In the genomic region with DNA sequence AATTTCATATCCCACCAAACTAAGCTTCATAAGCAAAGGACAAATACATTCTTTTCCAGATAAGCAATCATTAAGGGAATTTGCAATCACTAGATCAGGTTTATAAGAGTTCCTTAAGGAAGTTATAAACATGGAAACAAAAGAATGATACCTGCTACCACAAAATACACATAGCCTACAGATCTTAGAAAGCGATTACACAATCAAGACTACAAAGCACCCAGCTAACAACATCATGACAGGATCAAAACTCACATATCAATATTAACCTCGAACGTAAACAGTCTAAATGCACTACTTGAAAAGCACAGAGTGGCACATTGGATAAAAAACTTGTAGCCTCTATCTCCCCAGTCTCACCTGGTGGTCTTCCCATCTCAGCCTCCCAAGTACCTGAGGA, we compare ENCODE assay signal across 33 cellular contexts.
"Had no signal": no experiment of that assay in that cellular context is flagged by ENCODE, and none has a peak within 500 bp of the region (broad histone marks: within the 10 kb centered on the region; RNA-seq: fewer than 3 reads in every experiment).

No MANE protein-coding gene starts in this region.

- H3K27ac ChIP-seq: adrenal gland, body of pancreas, brain microvascular endothelial cell, breast epithelium, VCaP had no signal

- H3K27me3 ChIP-seq: adrenal gland, body of pancreas, brain microvascular endothelial cell, breast epithelium had no signal

- H3K4me1 ChIP-seq: adrenal gland, body of pancreas, breast epithelium had no signal

- FAIRE-seq: astrocyte, TTC549 had no signal

- H3K9me3 ChIP-seq: adrenal gland, body of pancreas had no signal

- H3K36me3 ChIP-seq: adrenal gland, brain microvascular endothelial cell, breast epithelium had no signal

- ATAC-seq: activated CD8-positive, alpha-beta T cell treated with anti-CD3 and anti-CD28 coated beads for 36 hours; activated naive CD4-positive, alpha-beta T cell treated with anti-CD3 and anti-CD28 coated beads, Interleukin-2, amount 50 U/mL, for 72 hours; activated T-cell treated with anti-CD3 and anti-CD28 coated beads, Interleukin-2, amount 50 U/mL, for 4 hours; activated T-cell treated with anti-CD3 and anti-CD28 coated beads, Interleukin-2, amount 50 U/mL, for 72 hours; activated T-helper 17 cell treated with anti-CD3 and anti-CD28 coated beads, Interleukin-2, amount 50 U/mL, for 72 hours; body of pancreas had no signal

- H3K4me3 ChIP-seq: adrenal gland, body of pancreas, breast epithelium had no signal

- DNase-seq: activated B cell treated with CpG ODN at 0.5 μM for 24 hours; activated CD4-positive, alpha-beta memory T cell treated with anti-CD3 and anti-CD28 coated beads for 36 hours; activated CD4-positive, alpha-beta T cell treated with anti-CD3 and anti-CD28 coated beads for 4 hours; activated CD4-positive, alpha-beta T cell treated with anti-CD3 and anti-CD28 coated beads, Interleukin-2, amount 10 ng/mL, durations not matched to agents 24 days and 14 days; activated CD4-positive, alpha-beta T cell treated with anti-CD3 and anti-CD28 coated beads, Interleukin-2, amount 50 U/mL, for 1 hour; activated CD4-positive, alpha-beta T cell treated with anti-CD3 and anti-CD28 coated beads, Interleukin-2, amount 50 U/mL, for 4 hours; activated CD4-positive, CD25-positive, alpha-beta regulatory T cell treated with anti-CD3 and anti-CD28 coated beads, Interleukin-2, amount 50 U/mL, for 72 hours; activated CD8-positive, alpha-beta memory T cell treated with anti-CD3 and anti-CD28 coated beads, Interleukin-2, amount 50 U/mL, for 4 hours; activated CD8-positive, alpha-beta T cell treated with anti-CD3 and anti-CD28 coated beads for 36 hours; activated effector memory CD4-positive, alpha-beta T cell treated with anti-CD3 and anti-CD28 coated beads, Interleukin-2, amount 50 U/mL, for 16 hours; activated gamma-delta T cell treated with Interleukin-2 at 50 U/mL for 16 hours; activated naive CD4-positive, alpha-beta T cell; activated naive CD4-positive, alpha-beta T cell treated with anti-CD3 and anti-CD28 coated beads for 36 hours; activated naive CD4-positive, alpha-beta T cell treated with anti-CD3 and anti-CD28 coated beads, Interleukin-2, amount 50 U/mL, for 16 hours; activated naive CD8-positive, alpha-beta T cell treated with anti-CD3 and anti-CD28 coated beads for 36 hours; activated T-cell treated with anti-CD3 and anti-CD28 coated beads for 4 hours; activated T-cell treated with anti-CD3 and anti-CD28 coated beads, Interleukin-2, amount 50 U/mL, for 1 hour; activated T-cell treated with anti-CD3 and anti-CD28 coated beads, Interleukin-2, amount 50 U/mL, for 4 hours; activated T-cell treated with anti-CD3 and anti-CD28 coated beads, Interleukin-2, amount 50 U/mL, for 72 hours; adrenal gland; amniotic stem cell; aorta; body of pancreas; brain microvascular endothelial cell; central memory CD4-positive, alpha-beta T cell; T-helper 2 cell; T-helper 9 cell had no signal
